Comparison of ENCODE assay signal across 9 cellular contexts in the genomic region with DNA sequence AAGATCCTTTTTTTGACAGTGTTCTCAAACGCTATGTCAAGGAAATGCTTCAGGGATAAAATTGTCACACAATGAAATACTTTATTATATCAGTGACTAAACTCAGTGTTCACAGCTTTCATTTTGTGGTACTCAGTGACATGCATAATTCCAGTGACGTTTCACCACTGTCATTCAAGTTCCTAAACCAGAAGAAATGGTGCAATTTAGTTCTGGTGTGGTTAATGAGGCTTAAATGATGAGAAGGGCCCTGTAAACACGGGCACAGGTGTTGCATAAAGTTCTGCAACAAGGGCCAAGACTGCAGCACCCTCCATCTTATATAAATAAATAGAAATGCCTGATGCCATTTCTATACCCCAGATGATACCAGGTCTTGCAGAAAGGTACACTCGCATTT.
DNase-seq lines count a peak whose midpoint lies in the region; ATAC-seq, FAIRE-seq and TF ChIP-seq lines count a peak whose summit lies in the region.
"Had no signal": no experiment of that assay in that cellular context is flagged by ENCODE, and none has a peak within 500 bp of the region (broad histone marks: within the 10 kb centered on the region; RNA-seq: fewer than 3 reads in every experiment).

No MANE protein-coding gene starts in this region.

- H3K9me3 ChIP-seq in HepG2 (ENCODE audit: low read length) (no peaks in the 10 kb centered on the region), right lobe of liver (no peaks in the 10 kb centered on the region), PC-9 (ENCODE audit: insufficient read depth, low read depth) (no peaks in the 10 kb centered on the region), neural cell (ENCODE audit: low read length) (no peaks in the 10 kb centered on the region)
- H3K9me3 ChIP-seq: A549, HAP-1 had no signal

- H3K27me3 ChIP-seq in HepG2 (ENCODE audit: control insufficient read depth in 1 of 2, insufficient read depth in 2 of 2, low read length in 2 of 2) (no peaks in the 10 kb centered on the region), right lobe of liver (peaks cover 0 to 5% of the 10 kb centered on the region in 2 donors), PC-9 (ENCODE audit: insufficient read depth, low read depth) (no peaks in the 10 kb centered on the region), neural cell (ENCODE audit: insufficient read depth, low read depth, low read length) (no peaks in the 10 kb centered on the region)

- H3K27ac ChIP-seq in HepG2 (ENCODE audit: extremely low read length, insufficient read depth, low read length) (no peak overlapping the region), right lobe of liver (no peak overlapping the region), PC-9 (no peak overlapping the region), neural cell (ENCODE audit: low read length) (no peak overlapping the region)
- H3K27ac ChIP-seq: A549 had no signal

- TF ChIP-seq CTCF in HepG2 (CRISPR knock-in tag; IDR thresholded peaks at IDR 0.05) (no peak), right lobe of liver (IDR thresholded peaks at IDR 0.05) (no peak), PC-9 (conservative IDR thresholded peaks at IDR 0.05) (no peak), neural cell (IDR thresholded peaks at IDR 0.05; ENCODE audit: poor library complexity, severe bottlenecking) (no peak)

- TF ChIP-seq EP300 in HepG2 (IDR thresholded peaks at IDR 0.05; ENCODE audit: low read depth in 2 of 2, low read length in 2 of 2) (no peak), HepG2 (CRISPR knock-in tag; IDR thresholded peaks at IDR 0.05; ENCODE audit: borderline replicate concordance) (no peak), neural cell (conservative IDR thresholded peaks at IDR 0.05; ENCODE audit: poor library complexity, severe bottlenecking) (peak; percentile 44)

- BruUV-seq in HepG2 (replicated peaks; lab: Mats Ljungman, UMichigan) (no TSS peak), PC-9 (replicated peaks; lab: Mats Ljungman, UMichigan) (no TSS peak)

- intact Hi-C loops in HepG2 (cut with micrococcal nuclease; ENCODE audit: unreplicated experiment) (loop anchor here (10.0 kb wide), 1 partner anchor 1517 kb away; the partner anchor contains the start of genes ATP5F1C and KIN), right lobe of liver (cut with DNase I) (no loop called here), PC-9 (cut with micrococcal nuclease; ENCODE audit: unreplicated experiment) (loop anchor here (1.0 to 10.0 kb wide), 7 partner anchors 74 to 1547 kb away; no protein-coding TSS in a partner anchor)

- H3K9ac ChIP-seq in HepG2 (ENCODE audit: insufficient read depth, low read depth, low read length) (no peak overlapping the region), neural cell (ENCODE audit: low read length) (no peak overlapping the region)

- DNase-seq in HepG2 (ENCODE audit: low spot score) (no peak), right lobe of liver (no peak), PC-9 (peak in 1 of 2 experiments; percentile 63), cerebellar nuclear complex (lab: John Stamatoyannopoulos, UW) (no peak), amygdala (lab: John Stamatoyannopoulos, UW) (no peak)
- DNase-seq: COR-L47 had no signal

- TF ChIP-seq RAD21 in HepG2 (CRISPR knock-in tag; IDR thresholded peaks at IDR 0.05) (no peak), neural cell (conservative IDR thresholded peaks at IDR 0.05) (no peak)

- H3K4me3 ChIP-seq in HepG2 (replicated peaks in 1 of 3; ENCODE audit: insufficient read depth in 1 of 3, low read depth in 2 of 3, low read length in 3 of 3) (no peak overlapping the region), right lobe of liver (no peak overlapping the region), PC-9 (no peak overlapping the region), neural cell (ENCODE audit: low read length) (no peak overlapping the region)
- H3K4me3 ChIP-seq: A549, HAP-1 had no signal

- H3K79me2 ChIP-seq in HepG2 (ENCODE audit: insufficient read depth, low read length) = no peaks in the 10 kb centered on the region
- H3K79me2 ChIP-seq in PC-9 (ENCODE audit: low read depth) = no peaks in the 10 kb centered on the region
- H3K79me2 ChIP-seq in neural cell (replicated peaks; ENCODE audit: insufficient read depth, low read length) = no peaks in the 10 kb centered on the region

- no peaks in the 10 kb centered on the region for H3K9me2 ChIP-seq in PC-9 (ENCODE audit: insufficient read depth)
- H3K9me2 ChIP-seq in neural cell (ENCODE audit: insufficient read depth, low read length) = no peaks in the 10 kb centered on the region

- no peak for ATAC-seq in HepG2
- ATAC-seq in right lobe of liver = no peak

- WGBS in HepG2 (ENCODE audit: low lambda C conversion rate) = 34% methylated on average over 4 of the region's 4 CpGs
- 53% methylated on average over 4 of the region's 4 CpGs for WGBS in right lobe of liver (ENCODE audit: insufficient coverage, low coverage, low lambda C conversion rate, missing lambda C conversion rate)

- H3F3A ChIP-seq in PC-9 (ENCODE audit: insufficient read depth, low read depth) (no peaks in the 10 kb centered on the region), neural cell (ENCODE audit: insufficient read depth, low read length, poor library complexity, severe bottlenecking) (no peaks in the 10 kb centered on the region)

- H3K36me3 ChIP-seq in HepG2 (replicated peaks in 1 of 2; ENCODE audit: control insufficient read depth in 1 of 2, insufficient read depth in 2 of 2, low read length in 2 of 2) = no peaks in the 10 kb centered on the region
- H3K36me3 ChIP-seq in right lobe of liver = no peaks in the 10 kb centered on the region
- no peaks in the 10 kb centered on the region for H3K36me3 ChIP-seq in PC-9 (ENCODE audit: low read depth)
- H3K36me3 ChIP-seq in neural cell (ENCODE audit: insufficient read depth, low read length) = no peaks in the 10 kb centered on the region
- H3K36me3 ChIP-seq: HAP-1 had no signal

- no peaks in the 10 kb centered on the region for H3K4me1 ChIP-seq in HepG2 (ENCODE audit: insufficient read depth, low read length)
- peaks cover 0 to 8% (median 0%) of the 10 kb centered on the region in 4 donors for H3K4me1 ChIP-seq in right lobe of liver
- H3K4me1 ChIP-seq in PC-9 (replicated peaks; ENCODE audit: insufficient read depth) = peaks cover 8% of the 10 kb centered on the region; the same call in 1 of the 2 replicates
- H3K4me1 ChIP-seq: A549, HAP-1 had no signal

- TF ChIP-seq POLR2A in HepG2 (IDR thresholded peaks at IDR 0.05; ENCODE audit: insufficient read depth in 1 of 2, low read depth in 2 of 2, low read length in 2 of 2) (no peak), right lobe of liver (IDR thresholded peaks at IDR 0.05) (no peak)

- no peak for FAIRE-seq in HepG2 (lab: Jason Lieb, UNC)

- H2AFZ ChIP-seq in HepG2 (ENCODE audit: low read length) (no peak overlapping the region), PC-9 (no peak overlapping the region), neural cell (ENCODE audit: low read depth, low read length) (no peak overlapping the region)

- POLR2A ChIA-PET in HepG2 (lab: Yijun Ruan, JAX) (no interaction called here), PC-9 (lab: Charles Lee; ENCODE audit: unreplicated experiment) (no interaction called here)

- H3K4me2 ChIP-seq in HepG2 (ENCODE audit: low read depth, low read length) (no peak overlapping the region), PC-9 (peak overlapping the region; percentile 26; the same call in 1 of the 2 replicates), neural cell (ENCODE audit: low read length) (no peak overlapping the region)
- H3K4me2 ChIP-seq: A549 had no signal

- CTCF ChIA-PET in HepG2 (lab: Yijun Ruan, JAX; ENCODE audit: low intra/inter-chr PET ratio, low total read pairs) = interaction anchor here (0.9 to 1.4 kb wide), 2 partner anchors 1545 to 1776 kb away, joined by 3 to 7 read pairs; no protein-coding TSS in a partner anchor
- CTCF ChIA-PET in PC-9 (lab: Charles Lee) = interaction anchor here (0.5 kb wide), 1 partner anchor 1776 kb away, joined by 3 read pairs; no protein-coding TSS in a partner anchor

- no peaks in the 10 kb centered on the region for H4K20me1 ChIP-seq in HepG2 (ENCODE audit: insufficient read depth, low read length)
- H4K20me1 ChIP-seq in PC-9 (ENCODE audit: insufficient read depth) = no peaks in the 10 kb centered on the region
- no peaks in the 10 kb centered on the region for H4K20me1 ChIP-seq in neural cell (ENCODE audit: insufficient read depth)

- in situ Hi-C loops in HepG2 (cut with HindIII; ENCODE audit: extremely low pct_ligation_motif_present, low pct_unique_long_range_greater_than_20kb) = loop anchor here (5.0 to 25.0 kb wide), 3 partner anchors 1427 to 1774 kb away; no protein-coding TSS in a partner anchor

TF ChIP-seq in HepG2, 621 proteins besides CTCF, POLR2A, EP300 and RAD21 (continues in another document):
- TF ChIP-seq ZNF121 (CRISPR knock-in tag; IDR thresholded peaks at IDR 0.05) (no peak), ASH2L (IDR thresholded peaks at IDR 0.05; ENCODE audit: insufficient read length, low read depth, low read length) (no peak)
- TF ChIP-seq, protein P1, sequence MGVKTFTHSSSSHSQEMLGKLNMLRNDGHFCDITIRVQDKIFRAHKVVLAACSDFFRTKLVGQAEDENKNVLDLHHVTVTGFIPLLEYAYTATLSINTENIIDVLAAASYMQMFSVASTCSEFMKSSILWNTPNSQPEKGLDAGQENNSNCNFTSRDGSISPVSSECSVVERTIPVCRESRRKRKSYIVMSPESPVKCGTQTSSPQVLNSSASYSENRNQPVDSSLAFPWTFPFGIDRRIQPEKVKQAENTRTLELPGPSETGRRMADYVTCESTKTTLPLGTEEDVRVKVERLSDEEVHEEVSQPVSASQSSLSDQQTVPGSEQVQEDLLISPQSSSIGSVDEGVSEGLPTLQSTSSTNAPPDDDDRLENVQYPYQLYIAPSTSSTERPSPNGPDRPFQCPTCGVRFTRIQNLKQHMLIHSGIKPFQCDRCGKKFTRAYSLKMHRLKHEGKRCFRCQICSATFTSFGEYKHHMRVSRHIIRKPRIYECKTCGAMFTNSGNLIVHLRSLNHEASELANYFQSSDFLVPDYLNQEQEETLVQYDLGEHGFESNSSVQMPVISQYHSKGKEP (CRISPR knock-in tag; IDR thresholded peaks at IDR 0.05) = no peak

TF ChIP-seq in neural cell, 6 proteins besides CTCF, POLR2A, EP300 and RAD21 (continues in another document):
- TF ChIP-seq SMC3 (conservative IDR thresholded peaks at IDR 0.05; ENCODE audit: poor library complexity) = no peak

Comparison
In these comparisons a context has a peak if more than half of its experiments do, and no peak if none do; other contexts are left out.
1. intact Hi-C loops: an anchor here in HepG2 (10.0 kb wide) and PC-9 (1.0 to 10.0 kb wide); none called in right lobe of liver.